In the genomic region with DNA sequence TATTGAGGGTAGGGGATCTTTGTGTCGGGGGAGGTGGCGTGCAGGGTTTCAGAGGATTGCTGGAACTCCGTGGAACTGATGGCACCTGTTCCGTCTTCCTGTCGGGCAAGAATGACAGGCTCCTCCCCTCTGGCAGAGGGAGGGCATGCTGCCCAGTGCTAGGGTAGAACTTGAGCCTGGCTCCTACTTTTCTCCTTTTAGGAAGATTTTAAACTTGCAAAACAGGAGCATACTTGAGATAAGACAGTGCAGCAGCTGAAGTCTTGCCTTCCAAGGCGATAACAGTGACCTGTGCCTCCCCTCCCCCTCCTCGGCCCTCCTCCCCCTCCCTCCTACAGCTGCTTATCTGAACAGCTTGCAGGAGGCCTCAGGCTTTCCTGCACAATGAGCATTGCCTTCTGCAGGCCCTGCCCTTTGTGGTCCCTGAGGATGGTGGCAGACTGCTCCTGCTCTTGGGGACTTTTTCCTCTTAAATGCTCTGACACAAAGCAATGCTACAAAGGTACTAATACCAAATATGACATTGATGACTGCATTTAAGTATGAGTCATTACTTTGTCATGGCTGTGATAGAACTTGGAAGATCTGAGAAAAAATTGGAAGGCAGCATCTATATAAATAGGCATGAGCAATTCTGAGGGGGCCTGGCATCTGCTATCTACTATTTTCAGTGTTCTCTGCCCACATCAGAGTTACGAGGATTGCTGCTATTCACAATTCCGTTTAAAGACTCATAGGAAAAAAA, we compare ENCODE assay signal across 9 cellular contexts. TPM values are rescaled to one million over a fixed set of nuclear protein-coding genes. Genes with fewer than 3 reads are reported as not detected.
DNase-seq lines count a peak whose midpoint lies in the region; ATAC-seq and TF ChIP-seq lines count a peak whose summit lies in the region.
"Had no signal": no experiment of that assay in that cellular context is flagged by ENCODE, and none has a peak within 500 bp of the region (broad histone marks: within the 10 kb centered on the region; RNA-seq: fewer than 3 reads in every experiment).

No MANE protein-coding gene starts in this region.

- H3K9me3 Mint-ChIP-seq in CD4-positive, alpha-beta T cell = no peaks in the 10 kb centered on the region
- H3K9me3 Mint-ChIP-seq in stimulated activated naive CD8-positive, alpha-beta T cell treated with anti-CD3 and anti-CD28 coated beads, Interleukin-15, Interleukin-2, amounts not matched to agents 100 ng/mL and 50 ng/mL, for 24 hours = no peaks in the 10 kb centered on the region

- H3K79me2 ChIP-seq in KMS-11 (ENCODE audit: insufficient read depth, low read depth) = peaks cover 4% of the 10 kb centered on the region; the same call in 1 of the 2 replicates

- peak in 1 of 10 experiments; percentile 30 for DNase-seq in CD4-positive, alpha-beta T cell
- peak; percentile 10 to 36 for DNase-seq in activated CD4-positive, alpha-beta T cell treated with anti-CD3 and anti-CD28 coated beads, Interleukin-2, amount 50 U/mL, for 24 hours (ENCODE audit: low read depth in 1 of 2, low spot score in 1 of 2)
- DNase-seq in epithelial cell of prostate (ENCODE audit: low read depth, low spot score) (no peak), HEK293T (ENCODE audit: extremely low spot score) (no peak), foreskin melanocyte (no peak)

- no peaks in the 10 kb centered on the region for H3K27me3 ChIP-seq in CD4-positive, alpha-beta T cell (ENCODE audit: control insufficient read depth, insufficient read depth, low read length)
- H3K27me3 ChIP-seq in KMS-11 (ENCODE audit: insufficient read depth, low read depth) (no peaks in the 10 kb centered on the region; the same call in 1 of the 2 replicates), mononuclear cell (ENCODE audit: insufficient read depth, low read length) (peaks cover 6% of the 10 kb centered on the region)

- ATAC-seq in CD4-positive, alpha-beta T cell (ENCODE audit: poor library complexity) = no peak

- CTCF ChIA-PET in CD4-positive, alpha-beta T cell (lab: Charles Lee) = no interaction called here
- CTCF ChIA-PET in HEK293T (lab: Yijun Ruan, JAX) = interaction anchor here (1.3 kb wide), 1 partner anchor 493 kb away, joined by 4 read pairs; no protein-coding TSS in a partner anchor

- peak overlapping the region; percentile 57; the same call in 1 of the 2 replicates for H3K9ac ChIP-seq in KMS-11

- no peaks in the 10 kb centered on the region for H4K20me1 ChIP-seq in KMS-11 (ENCODE audit: insufficient read depth)

- no peaks in the 10 kb centered on the region for H3K9me3 ChIP-seq in CD4-positive, alpha-beta T cell (ENCODE audit: control insufficient read depth, low read length)
- H3K9me3 ChIP-seq in mononuclear cell (ENCODE audit: low read depth, low read length) = no peaks in the 10 kb centered on the region

- no peak for TF ChIP-seq CTCF in CD4-positive, alpha-beta T cell (IDR thresholded peaks at IDR 0.05)
- no peak for TF ChIP-seq CTCF in KMS-11 (conservative IDR thresholded peaks at IDR 0.05; ENCODE audit: low read depth, low read length)

- H3K4me1 Mint-ChIP-seq in CD4-positive, alpha-beta T cell (ENCODE audit: low read depth) = peaks cover 29% of the 10 kb centered on the region
- H3K4me1 Mint-ChIP-seq in stimulated activated naive CD8-positive, alpha-beta T cell treated with anti-CD3 and anti-CD28 coated beads, Interleukin-15, Interleukin-2, amounts not matched to agents 100 ng/mL and 50 ng/mL, for 24 hours (ENCODE audit: low read depth) = peaks cover 44% of the 10 kb centered on the region

- H3K4me3 Mint-ChIP-seq in CD4-positive, alpha-beta T cell = peak overlapping the region; percentile 80
- H3K4me3 Mint-ChIP-seq in stimulated activated naive CD8-positive, alpha-beta T cell treated with anti-CD3 and anti-CD28 coated beads, Interleukin-15, Interleukin-2, amounts not matched to agents 100 ng/mL and 50 ng/mL, for 24 hours = peak overlapping the region; percentile 84

- H3K27ac ChIP-seq in CD4-positive, alpha-beta T cell (ENCODE audit: low read depth, low read length) = no peak overlapping the region
- H3K27ac ChIP-seq in KMS-11 = peak overlapping the region; percentile 57
- H3K27ac ChIP-seq in epithelial cell of prostate = peak overlapping the region; percentile 57

- H3K4me3 ChIP-seq in KMS-11 (IDR thresholded peaks at IDR 0.05; ENCODE audit: insufficient read depth, low read depth, low read length) (no peak overlapping the region), mononuclear cell (ENCODE audit: low read length) (peak overlapping the region; percentile 52)

- H3K4me2 ChIP-seq in KMS-11 = peak overlapping the region; percentile 93

- peaks cover 16% of the 10 kb centered on the region for H3K4me1 ChIP-seq in KMS-11 (ENCODE audit: low read depth, poor library complexity, severe bottlenecking)
- peaks cover 48% of the 10 kb centered on the region for H3K4me1 ChIP-seq in mononuclear cell (ENCODE audit: insufficient read depth, low read length)

- H3K27me3 Mint-ChIP-seq in CD4-positive, alpha-beta T cell = no peaks in the 10 kb centered on the region
- peaks cover 14% of the 10 kb centered on the region for H3K27me3 Mint-ChIP-seq in stimulated activated naive CD8-positive, alpha-beta T cell treated with anti-CD3 and anti-CD28 coated beads, Interleukin-15, Interleukin-2, amounts not matched to agents 100 ng/mL and 50 ng/mL, for 24 hours

- POLR2A ChIA-PET in CD4-positive, alpha-beta T cell (lab: Charles Lee) = interaction anchor here (1.2 kb wide), 1 partner anchor 137 kb away, joined by 3 read pairs; no protein-coding TSS in a partner anchor
- POLR2A ChIA-PET in HEK293T (lab: Yijun Ruan, JAX) = no interaction called here

- peak overlapping the region; percentile 91 for H3K27ac Mint-ChIP-seq in CD4-positive, alpha-beta T cell
- H3K27ac Mint-ChIP-seq in stimulated activated naive CD8-positive, alpha-beta T cell treated with anti-CD3 and anti-CD28 coated beads, Interleukin-15, Interleukin-2, amounts not matched to agents 100 ng/mL and 50 ng/mL, for 24 hours = peak overlapping the region; percentile 84

- H2AFZ ChIP-seq in KMS-11 (ENCODE audit: low read depth) = peak overlapping the region; percentile 50; the same call in 1 of the 2 replicates

- no peaks in the 10 kb centered on the region for H3K36me3 Mint-ChIP-seq in CD4-positive, alpha-beta T cell (ENCODE audit: low read depth)
- peaks cover 4% of the 10 kb centered on the region for H3K36me3 Mint-ChIP-seq in stimulated activated naive CD8-positive, alpha-beta T cell treated with anti-CD3 and anti-CD28 coated beads, Interleukin-15, Interleukin-2, amounts not matched to agents 100 ng/mL and 50 ng/mL, for 24 hours (ENCODE audit: low read depth)

- intact Hi-C loops in CD4-positive, alpha-beta T cell (cut with DNase I, micrococcal nuclease) = loop anchor here in 1 of 2 experiments (5.0 kb wide), 2 partner anchors 136 to 1816 kb away; a partner anchor contains a TSS

- no peaks in the 10 kb centered on the region for H3K36me3 ChIP-seq in KMS-11 (ENCODE audit: insufficient read depth)

TF ChIP-seq in HEK293T, 16 proteins besides CTCF, POLR2A, EP300 and RAD21:
- no peak for TF ChIP-seq NFRKB (IDR thresholded peaks at IDR 0.05)
- TF ChIP-seq, protein P1, sequence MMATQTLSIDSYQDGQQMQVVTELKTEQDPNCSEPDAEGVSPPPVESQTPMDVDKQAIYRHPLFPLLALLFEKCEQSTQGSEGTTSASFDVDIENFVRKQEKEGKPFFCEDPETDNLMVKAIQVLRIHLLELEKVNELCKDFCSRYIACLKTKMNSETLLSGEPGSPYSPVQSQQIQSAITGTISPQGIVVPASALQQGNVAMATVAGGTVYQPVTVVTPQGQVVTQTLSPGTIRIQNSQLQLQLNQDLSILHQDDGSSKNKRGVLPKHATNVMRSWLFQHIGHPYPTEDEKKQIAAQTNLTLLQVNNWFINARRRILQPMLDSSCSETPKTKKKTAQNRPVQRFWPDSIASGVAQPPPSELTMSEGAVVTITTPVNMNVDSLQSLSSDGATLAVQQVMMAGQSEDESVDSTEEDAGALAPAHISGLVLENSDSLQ (IDR thresholded peaks at IDR 0.05) = no peak
- no peak for TF ChIP-seq ELF4 (IDR thresholded peaks at IDR 0.05)

RNA-seq across cellular contexts. Expression of a gene that starts 1.9 kb away (rescaled TPM):
- total RNA-seq in CD4-positive, alpha-beta T cell = 10 to 100 TPM; 15.6 to 16.1 TPM
- total RNA-seq in mononuclear cell = 1.8 TPM
- total RNA-seq: lung microvascular endothelial cell had no signal

Comparison
In these comparisons a context has a peak if more than half of its experiments do, and no peak if none do; other contexts are left out.
1. DNase-seq: peak in activated CD4-positive, alpha-beta T cell treated with anti-CD3 and anti-CD28 coated beads, Interleukin-2, amount 50 U/mL, for 24 hours (2 of 2); none in epithelial cell of prostate (single experiment), HEK293T (single experiment) and foreskin melanocyte (single experiment).